ENCODE assay signal across 13 cellular contexts in the genomic region with DNA sequence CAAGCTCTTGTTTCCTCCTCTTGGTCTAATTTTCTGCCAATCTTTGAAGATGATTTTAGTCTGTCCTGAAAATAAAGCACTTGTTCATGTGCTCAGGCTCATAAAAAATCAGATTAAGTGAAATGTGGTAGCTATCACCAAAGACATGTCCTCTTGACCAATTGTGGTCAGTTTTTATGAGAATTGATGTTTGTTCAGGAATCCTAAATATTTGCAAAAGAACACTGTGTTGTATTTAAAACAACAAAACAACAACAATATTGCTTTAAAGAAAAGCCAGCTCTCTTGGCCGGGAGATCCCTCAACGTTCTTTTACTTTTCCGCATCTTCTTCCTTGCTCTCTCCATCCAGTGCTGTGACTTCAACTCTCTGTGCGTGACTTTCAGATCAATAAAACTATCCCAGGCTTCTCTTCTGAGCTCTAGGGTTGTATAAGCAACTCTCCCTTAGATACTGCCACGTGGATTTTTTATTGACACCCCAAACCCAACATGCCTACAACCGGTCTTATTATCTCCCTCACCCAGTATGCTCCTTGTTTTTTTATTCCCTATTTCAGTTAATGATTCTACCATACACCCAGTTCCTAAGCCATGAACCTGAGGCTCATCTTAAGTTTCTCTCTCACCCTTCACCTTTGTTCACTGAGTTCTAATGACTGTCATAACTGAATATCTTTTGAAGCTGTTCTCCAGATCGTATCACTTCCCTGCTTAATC.
DNase-seq lines count a peak whose midpoint lies in the region; ATAC-seq and TF ChIP-seq lines count a peak whose summit lies in the region.
"Had no signal": no experiment of that assay in that cellular context is flagged by ENCODE, and none has a peak within 500 bp of the region (broad histone marks: within the 10 kb centered on the region; RNA-seq: fewer than 3 reads in every experiment).

No MANE protein-coding gene starts in this region.

- DNase-seq in hepatocyte (ENCODE audit: low spot score) (no peak), psoas muscle (no peak), MM.1S (no peak), posterior vena cava (ENCODE audit: low spot score) (no peak), Peyer's patch (no peak)
- DNase-seq: ACHN; Caco-2; CD4-positive, alpha-beta T cell; HCEC 1CT; IMR-90 had no signal

- no peaks in the 10 kb centered on the region for H3K36me3 ChIP-seq in OCI-LY1 (ENCODE audit: insufficient read depth, low read length)
- no peaks in the 10 kb centered on the region for H3K36me3 ChIP-seq in hepatocyte (replicated peaks; ENCODE audit: insufficient read depth, low read depth)
- H3K36me3 ChIP-seq in psoas muscle (ENCODE audit: insufficient read depth in 1 of 2, low read depth in 1 of 2): no peaks in the 10 kb centered on the region
- H3K36me3 ChIP-seq in MM.1S (replicated peaks; ENCODE audit: insufficient read depth, low read length): no peaks in the 10 kb centered on the region
- peaks cover 0 to under 1% (median 0%) of the 10 kb centered on the region in 3 donors for H3K36me3 ChIP-seq in Peyer's patch

- H3K79me2 ChIP-seq in OCI-LY1 (ENCODE audit: insufficient read depth, low read length): no peaks in the 10 kb centered on the region
- peaks cover 5% of the 10 kb centered on the region for H3K79me2 ChIP-seq in hepatocyte
- H3K79me2 ChIP-seq in MM.1S (ENCODE audit: low read length): peaks cover 4% of the 10 kb centered on the region; the same call in 1 of the 2 replicates

- H3K27me3 ChIP-seq in OCI-LY1 (ENCODE audit: insufficient read depth, low read length) (no peaks in the 10 kb centered on the region), hepatocyte (no peaks in the 10 kb centered on the region), psoas muscle (ENCODE audit: insufficient read depth in 3 of 3, low read length in 2 of 3) (no peaks in the 10 kb centered on the region), MM.1S (replicated peaks; ENCODE audit: insufficient read depth, low read length) (no peaks in the 10 kb centered on the region), Peyer's patch (no peaks in the 10 kb centered on the region)

- ATAC-seq in psoas muscle: no peak
- ATAC-seq: GM23338 had no signal

- H3K27ac ChIP-seq in OCI-LY1 (ENCODE audit: low read depth, low read length, poor library complexity, severe bottlenecking) (no peak overlapping the region), hepatocyte (no peak overlapping the region), psoas muscle (peak overlapping the region; percentile 46), MM.1S (ENCODE audit: low read length) (no peak overlapping the region), Peyer's patch (no peak overlapping the region)
- H3K27ac ChIP-seq: C4-2B had no signal

- H4K20me1 ChIP-seq in OCI-LY1 (ENCODE audit: insufficient read depth, low read length): no peaks in the 10 kb centered on the region
- no peaks in the 10 kb centered on the region for H4K20me1 ChIP-seq in hepatocyte (ENCODE audit: insufficient read depth, poor library complexity, severe bottlenecking)
- no peaks in the 10 kb centered on the region for H4K20me1 ChIP-seq in MM.1S (ENCODE audit: insufficient read depth, low read length)

- H3K9me2 ChIP-seq in OCI-LY1 (ENCODE audit: low read depth, low read length): no peaks in the 10 kb centered on the region
- H3K9me2 ChIP-seq in hepatocyte (replicated peaks; ENCODE audit: insufficient read depth): no peaks in the 10 kb centered on the region
- H3K9me2 ChIP-seq in MM.1S (replicated peaks; ENCODE audit: insufficient read depth, low read length): no peaks in the 10 kb centered on the region

- TF ChIP-seq CTCF in OCI-LY1 (IDR thresholded peaks at IDR 0.05; ENCODE audit: low read length) (no peak), hepatocyte (IDR thresholded peaks at IDR 0.05; ENCODE audit: poor library complexity) (no peak), psoas muscle (IDR thresholded peaks at IDR 0.05) (no peak), MM.1S (IDR thresholded peaks at IDR 0.05; ENCODE audit: low read length) (no peak), Peyer's patch (IDR thresholded peaks at IDR 0.05) (peak in 1 of 6 experiments; percentile 12)

- H2AFZ ChIP-seq in OCI-LY1 (ENCODE audit: low read length) (no peak overlapping the region), hepatocyte (no peak overlapping the region), MM.1S (ENCODE audit: low read length) (no peak overlapping the region)
- H2AFZ ChIP-seq: GM23338 had no signal

- H3K4me3 ChIP-seq in OCI-LY1 (ENCODE audit: low read depth, low read length, poor library complexity, severe bottlenecking) (no peak overlapping the region), hepatocyte (no peak overlapping the region), psoas muscle (no peak overlapping the region), MM.1S (ENCODE audit: low read length) (no peak overlapping the region), Peyer's patch (no peak overlapping the region)
- H3K4me3 ChIP-seq: GM23338 had no signal

- TF ChIP-seq POLR2A in Peyer's patch (IDR thresholded peaks at IDR 0.05): no peak

- H3K9me3 ChIP-seq in OCI-LY1 (ENCODE audit: low read length): no peaks in the 10 kb centered on the region
- H3K9me3 ChIP-seq in hepatocyte (ENCODE audit: low read depth): no peaks in the 10 kb centered on the region
- no peaks in the 10 kb centered on the region for H3K9me3 ChIP-seq in psoas muscle
- H3K9me3 ChIP-seq in MM.1S (replicated peaks; ENCODE audit: insufficient read depth, low read length): no peaks in the 10 kb centered on the region
- H3K9me3 ChIP-seq in Peyer's patch: no peaks in the 10 kb centered on the region
- H3K9me3 ChIP-seq: Caco-2 had no signal

- no peak overlapping the region for H3K9ac ChIP-seq in OCI-LY1 (ENCODE audit: low read length)
- H3K9ac ChIP-seq in MM.1S (ENCODE audit: low read length): no peak overlapping the region

- intact Hi-C loops in psoas muscle (cut with DNase I): no loop called here
- intact Hi-C loops in posterior vena cava (cut with DNase I): no loop called here

- H3F3A ChIP-seq in OCI-LY1 (ENCODE audit: insufficient read depth, low read length): no peaks in the 10 kb centered on the region
- no peaks in the 10 kb centered on the region for H3F3A ChIP-seq in MM.1S (ENCODE audit: insufficient read depth, low read length)

- H3K4me2 ChIP-seq in OCI-LY1 (ENCODE audit: low read length) (peak overlapping the region; percentile 25; the same call in 1 of the 2 replicates), hepatocyte (peak overlapping the region; percentile 5), MM.1S (ENCODE audit: low read depth, low read length) (no peak overlapping the region)
- H3K4me2 ChIP-seq: GM23338 had no signal

- H3K4me1 ChIP-seq in OCI-LY1 (ENCODE audit: insufficient read depth, low read length, severe bottlenecking) (peaks cover 48% of the 10 kb centered on the region), hepatocyte (ENCODE audit: insufficient read depth) (no peaks in the 10 kb centered on the region), psoas muscle (peaks cover 33% of the 10 kb centered on the region), MM.1S (ENCODE audit: low read length) (no peaks in the 10 kb centered on the region), Peyer's patch (peaks cover 0 to 4% (median 0%) of the 10 kb centered on the region in 4 donors)
- H3K4me1 ChIP-seq: Caco-2 had no signal

- 83% methylated on average over 7 of the region's 7 CpGs for whole genome bisulfite sequencing in hepatocyte (ENCODE audit: low lambda C conversion rate, missing lambda C conversion rate)
- 66 to 79% (median 67%) methylated on average over 7 of the region's 7 CpGs for WGBS in psoas muscle, 3 donors
